ENCODE assay signal across 20 cellular contexts in genomic region chr1:234864116-234864515, GRCh38.
DNase-seq lines count a peak whose midpoint lies in the region; ATAC-seq and TF ChIP-seq lines count a peak whose summit lies in the region.
"Had no signal": no experiment of that assay in that cellular context is flagged by ENCODE, and none has a peak within 500 bp of the region (broad histone marks: within the 10 kb centered on the region; RNA-seq: fewer than 3 reads in every experiment).

No MANE protein-coding gene starts in this region.

- no peaks in the 10 kb centered on the region for H3K79me2 ChIP-seq in osteoblast (ENCODE audit: insufficient read depth, low read length)

- H3K4me1 Mint-ChIP-seq in dendritic cell treated with granulocyte-macrophage colony-stimulating factor and Interleukin-4, amounts not matched to agents 40 ng/mL and 50 ng/mL, for 4 days (ENCODE audit: low read depth) = peaks cover 69% of the 10 kb centered on the region

- no peak for DNase-seq in heart left ventricle
- no peak for DNase-seq in Right ventricle myocardium inferior (ENCODE audit: missing footprints)
- DNase-seq in osteoblast (ENCODE audit: insufficient read length, low spot score, missing footprints) = no peak
- peak in 1 of 2 donors; percentile 51 for DNase-seq in tibial artery
- DNase-seq in HuH-7 (ENCODE audit: low spot score) = no peak
- no peak for DNase-seq in DMS114 treated with DMSO at 0.1 percent for 48 hours (lab: John Stamatoyannopoulos, UW; ENCODE audit: unreplicated experiment)
- DNase-seq: activated CD4-positive, alpha-beta T cell treated with anti-CD3 and anti-CD28 coated beads for 48 hours; body of pancreas; Calu3; KBM-7; NCI-H1694 treated with DMSO at 0.1 percent for 48 hours; NCI-H345; NCI-H82; occipital lobe; stimulated activated naive CD8-positive, alpha-beta T cell treated with anti-CD3 and anti-CD28 coated beads, Interleukin-15, Interleukin-2, amounts not matched to agents 100 U/mL and 50 U/mL, for 24 hours had no signal

- H3K27ac ChIP-seq in heart left ventricle = peak overlapping the region in 11 of 12 donors; percentile 63 to 82 (median 78)
- peak overlapping the region; percentile 87 for H3K27ac ChIP-seq in osteoblast (ENCODE audit: low read depth, low read length)
- peak overlapping the region; percentile 56 to 73 for H3K27ac ChIP-seq in tibial artery

- H2AFZ ChIP-seq in osteoblast (ENCODE audit: low read length) = no peak overlapping the region

- H3K4me1 ChIP-seq in heart left ventricle (peaks cover 0 to 48% (median 34%) of the 10 kb centered on the region in 12 donors), osteoblast (ENCODE audit: insufficient read depth, low read length) (peaks cover 24% of the 10 kb centered on the region), tibial artery (peaks cover 0 to 37% (median 26%) of the 10 kb centered on the region in 4 donors)

- no peaks in the 10 kb centered on the region for H3K9me3 Mint-ChIP-seq in dendritic cell treated with granulocyte-macrophage colony-stimulating factor and Interleukin-4, amounts not matched to agents 40 ng/mL and 50 ng/mL, for 4 days

- H3K4me2 ChIP-seq in osteoblast (ENCODE audit: insufficient read depth, low read length) = peak overlapping the region; percentile 65

- no peak for TF ChIP-seq CTCF in heart left ventricle (IDR thresholded peaks at IDR 0.05)
- no peak for TF ChIP-seq CTCF in osteoblast (IDR thresholded peaks at IDR 0.05; ENCODE audit: extremely low read depth, low read depth, low read length)
- TF ChIP-seq CTCF in tibial artery (IDR thresholded peaks at IDR 0.05) = no peak

- intact Hi-C loops in heart left ventricle (cut with DNase I) (loop anchor here in 3 of 10 donors (5.0 to 10.0 kb wide), 4 partner anchors 53 to 252 kb away; partner anchors contain the start of gene IRF2BP2 (in 1 of the 3)), Right ventricle myocardium inferior (cut with DNase I) (loop anchor here (5.0 kb wide), 2 partner anchors 48 to 142 kb away; no protein-coding TSS in a partner anchor), tibial artery (cut with DNase I; ENCODE audit: low total_unique reads) (no loop called here)
- intact Hi-C loops in dendritic cell treated with granulocyte-macrophage colony-stimulating factor and Interleukin-4, amounts not matched to agents 40 ng/mL and 50 ng/mL, for 4 days (cut with micrococcal nuclease) = no loop called here

- no peaks in the 10 kb centered on the region for H3K36me3 ChIP-seq in heart left ventricle
- no peaks in the 10 kb centered on the region for H3K36me3 ChIP-seq in osteoblast (ENCODE audit: insufficient read depth, low read length)
- H3K36me3 ChIP-seq in tibial artery = no peaks in the 10 kb centered on the region
- H3K36me3 ChIP-seq: SJSA1 had no signal

- WGBS in heart left ventricle, 4 donors = 91 to 98% (median 94%) methylated on average over 3 of the region's 3 CpGs

- H3K36me3 Mint-ChIP-seq in dendritic cell treated with granulocyte-macrophage colony-stimulating factor and Interleukin-4, amounts not matched to agents 40 ng/mL and 50 ng/mL, for 4 days (ENCODE audit: low read depth) = peaks cover 4% of the 10 kb centered on the region

- TF ChIP-seq POLR2A in heart left ventricle (IDR thresholded peaks at IDR 0.05) = no peak

- H4K20me1 ChIP-seq in osteoblast (ENCODE audit: insufficient read depth, low read length) = no peaks in the 10 kb centered on the region

- H3K4me3 Mint-ChIP-seq in dendritic cell treated with granulocyte-macrophage colony-stimulating factor and Interleukin-4, amounts not matched to agents 40 ng/mL and 50 ng/mL, for 4 days = no peak overlapping the region
- H3K4me3 Mint-ChIP-seq: T-helper 1 cell treated with Interleukin-12 subunit alpha and Interleukin-12 subunit beta and Interleukin-4 antibody, amounts not matched to agents 30 μg/mL and 1 μg/mL, for 36 hours had no signal

- H3K27me3 Mint-ChIP-seq in dendritic cell treated with granulocyte-macrophage colony-stimulating factor and Interleukin-4, amounts not matched to agents 40 ng/mL and 50 ng/mL, for 4 days = no peaks in the 10 kb centered on the region

- H3K4me3 ChIP-seq in heart left ventricle (no peak overlapping the region), osteoblast (ENCODE audit: insufficient read depth, low read length) (no peak overlapping the region), tibial artery (no peak overlapping the region)
- H3K4me3 ChIP-seq: body of pancreas, lung, SJSA1 had no signal

- H3K27me3 ChIP-seq in heart left ventricle (no peaks in the 10 kb centered on the region), osteoblast (ENCODE audit: insufficient read depth, low read length) (no peaks in the 10 kb centered on the region), tibial artery (no peaks in the 10 kb centered on the region)
- H3K27me3 ChIP-seq: body of pancreas, SJSA1 had no signal

- no peak for ATAC-seq in heart left ventricle
- ATAC-seq in Right ventricle myocardium inferior = no peak
- no peak for ATAC-seq in GM18511 (IDR thresholded peaks at IDR 0.05; ENCODE audit: unreplicated experiment)
- ATAC-seq: stimulated activated naive CD8-positive, alpha-beta T cell treated with anti-CD3 and anti-CD28 coated beads, Interleukin-15, Interleukin-2, amounts not matched to agents 100 U/mL and 50 U/mL, for 24 hours had no signal

- H3K9me3 ChIP-seq in heart left ventricle = peaks cover 0 to 10% (median 0%) of the 10 kb centered on the region in 12 donors
- H3K9me3 ChIP-seq in osteoblast (ENCODE audit: low read depth, low read length) = no peaks in the 10 kb centered on the region
- no peaks in the 10 kb centered on the region for H3K9me3 ChIP-seq in tibial artery
- H3K9me3 ChIP-seq: body of pancreas, SJSA1 had no signal

- H3K27ac Mint-ChIP-seq in dendritic cell treated with granulocyte-macrophage colony-stimulating factor and Interleukin-4, amounts not matched to agents 40 ng/mL and 50 ng/mL, for 4 days = peak overlapping the region; percentile 87
- H3K27ac Mint-ChIP-seq: T-helper 1 cell treated with Interleukin-12 subunit alpha and Interleukin-12 subunit beta and Interleukin-4 antibody, amounts not matched to agents 30 μg/mL and 1 μg/mL, for 36 hours had no signal
